1 cellular context compared by ENCODE assay signal in the genomic region with DNA sequence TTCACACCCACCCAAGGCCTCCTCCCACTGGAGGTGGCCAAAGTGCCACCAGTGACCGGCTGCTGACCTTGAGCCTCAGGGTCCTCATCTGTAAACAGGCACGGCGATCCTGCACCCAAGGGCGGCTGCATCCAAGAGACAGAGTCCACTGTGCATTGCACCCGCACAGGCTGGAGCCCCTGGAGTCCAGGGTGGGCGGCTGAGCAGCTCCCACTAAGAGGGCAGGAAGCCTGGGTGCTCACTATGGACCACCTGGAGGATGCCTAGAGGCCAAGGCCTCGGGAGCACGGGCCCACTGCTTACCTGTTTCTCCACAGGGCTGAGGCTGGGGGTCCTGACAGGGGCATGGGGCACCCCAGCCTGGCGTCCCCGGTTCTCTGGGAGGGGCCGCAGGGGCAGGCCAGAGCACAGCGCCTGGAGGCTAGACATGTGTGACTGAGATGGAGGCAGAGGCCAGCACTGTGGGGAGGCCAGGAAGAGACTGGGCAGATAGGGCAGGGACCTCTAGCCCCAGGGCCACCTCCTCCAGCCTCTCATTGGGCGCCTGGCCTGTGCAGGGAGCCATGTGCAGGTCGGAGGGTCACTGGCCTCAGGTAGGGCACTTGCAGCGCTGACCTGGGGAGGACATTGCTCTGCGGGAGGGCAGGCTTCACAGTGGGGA.
TF ChIP-seq lines count a peak whose summit lies in the region.

Gene UROC1 (minus strand): TSS at position 483 of the 661 bp plus-strand sequence. CDS start 54 bp downstream, at position 429.

TF ChIP-seq in HepG2, 621 proteins besides CTCF, POLR2A, EP300 and RAD21 (continued from another document and continues in another):
- TF ChIP-seq, protein P1, sequence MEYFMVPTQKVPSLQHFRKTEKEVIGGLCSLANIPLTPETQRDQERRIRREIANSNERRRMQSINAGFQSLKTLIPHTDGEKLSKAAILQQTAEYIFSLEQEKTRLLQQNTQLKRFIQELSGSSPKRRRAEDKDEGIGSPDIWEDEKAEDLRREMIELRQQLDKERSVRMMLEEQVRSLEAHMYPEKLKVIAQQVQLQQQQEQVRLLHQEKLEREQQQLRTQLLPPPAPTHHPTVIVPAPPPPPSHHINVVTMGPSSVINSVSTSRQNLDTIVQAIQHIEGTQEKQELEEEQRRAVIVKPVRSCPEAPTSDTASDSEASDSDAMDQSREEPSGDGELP (IDR thresholded peaks at IDR 0.05; ENCODE audit: borderline replicate concordance, low read depth): peak; percentile 51; the same call in 1 of the 2 replicates
- TF ChIP-seq ZSCAN31 (CRISPR knock-in tag; IDR thresholded peaks at IDR 0.05; ENCODE audit: low read depth) (0 out of 2 replicates have a peak, but pooled peaks have one; percentile 15), ZNF670 (CRISPR knock-in tag; IDR thresholded peaks at IDR 0.05; ENCODE audit: borderline replicate concordance) (peak; percentile 71; the same call in 1 of the 2 replicates), ZNF501 (CRISPR knock-in tag; IDR thresholded peaks at IDR 0.05) (peak; percentile 81), CCAR2 (optimal IDR thresholded peaks at IDR 0.05; ENCODE audit: low read depth, low read length) (no peak), DNMT1 (CRISPR knock-in tag; IDR thresholded peaks at IDR 0.05) (0 out of 2 replicates have a peak, but pooled peaks have one; percentile 34), IKZF1 (IDR thresholded peaks at IDR 0.05) (no peak), GTF3A (CRISPR knock-in tag; conservative IDR thresholded peaks at IDR 0.05) (0 out of 2 replicates have a peak, but pooled peaks have one; percentile 36), HDAC2 (CRISPR knock-in tag; IDR thresholded peaks at IDR 0.05) (peak; percentile 83), TOPORS (CRISPR knock-in tag; IDR thresholded peaks at IDR 0.05) (0 out of 2 replicates have a peak, but pooled peaks have one; percentile 42), RFX1 (IDR thresholded peaks at IDR 0.05) (no peak), PTBP1 (IDR thresholded peaks at IDR 0.05; ENCODE audit: low read depth, low read length, poor library complexity, severe bottlenecking) (no peak), RARA (CRISPR knock-in tag; IDR thresholded peaks at IDR 0.05) (peak; percentile 89), GATAD2A (CRISPR knock-in tag; IDR thresholded peaks at IDR 0.05) (peak; percentile 86), ZNF644 (CRISPR knock-in tag; IDR thresholded peaks at IDR 0.05; ENCODE audit: low read depth) (0 out of 2 replicates have a peak, but pooled peaks have one; percentile 20), ZSCAN29 (CRISPR knock-in tag; conservative IDR thresholded peaks at IDR 0.05) (0 out of 2 replicates have a peak, but pooled peaks have one; percentile 23), NCOR1 (IDR thresholded peaks at IDR 0.05; ENCODE audit: borderline replicate concordance, low read length) (0 out of 2 replicates have a peak, but pooled peaks have one; percentile 46), SOX13 (IDR thresholded peaks at IDR 0.05) (no peak), SOX13 (CRISPR knock-in tag; conservative IDR thresholded peaks at IDR 0.05 in 1 of 2, IDR thresholded peaks at IDR 0.05 in 1 of 2) (peak in 1 of 2 experiments; percentile 71; a peak in 2 of 4 replicates), TBX2 (CRISPR knock-in tag; IDR thresholded peaks at IDR 0.05; ENCODE audit: borderline replicate concordance) (peak; percentile 97), ZNF616 (CRISPR knock-in tag; IDR thresholded peaks at IDR 0.05; ENCODE audit: low read depth) (no peak), ZNF746 (CRISPR knock-in tag; IDR thresholded peaks at IDR 0.05) (peak; percentile 44; the same call in 1 of the 2 replicates), ETV5 (CRISPR knock-in tag; IDR thresholded peaks at IDR 0.05; ENCODE audit: borderline replicate concordance) (peak; percentile 23; the same call in 1 of the 2 replicates), SALL1 (CRISPR knock-in tag; IDR thresholded peaks at IDR 0.05) (peak; percentile 50; the same call in 1 of the 2 replicates), ELF4 (CRISPR knock-in tag; IDR thresholded peaks at IDR 0.05; ENCODE audit: borderline replicate concordance) (no peak), SYNCRIP (IDR thresholded peaks at IDR 0.05; ENCODE audit: insufficient read depth, low read depth, low read length) (no peak), ZNF234 (CRISPR knock-in tag; conservative IDR thresholded peaks at IDR 0.05) (0 out of 2 replicates have a peak, but pooled peaks have one; percentile 1), SOX6 (IDR thresholded peaks at IDR 0.05) (no peak), SOX6 (CRISPR knock-in tag; IDR thresholded peaks at IDR 0.05) (peak; percentile 72), ZBTB20 (CRISPR knock-in tag; IDR thresholded peaks at IDR 0.05; ENCODE audit: borderline replicate concordance, low read depth) (no peak; the same call in 1 of the 2 replicates), ARID4A (CRISPR knock-in tag; IDR thresholded peaks at IDR 0.05; ENCODE audit: borderline replicate concordance) (peak; percentile 61; the same call in 1 of the 2 replicates), ATF5 (CRISPR knock-in tag; IDR thresholded peaks at IDR 0.05; ENCODE audit: low read depth) (no peak), TFDP1 (CRISPR knock-in tag; IDR thresholded peaks at IDR 0.05; ENCODE audit: borderline replicate concordance) (peak; percentile 43; the same call in 1 of the 2 replicates), ZNF564 (CRISPR knock-in tag; IDR thresholded peaks at IDR 0.05) (no peak), SP4 (CRISPR knock-in tag; IDR thresholded peaks at IDR 0.05) (0 out of 2 replicates have a peak, but pooled peaks have one; percentile 10), DZIP1 (CRISPR knock-in tag; IDR thresholded peaks at IDR 0.05) (0 out of 2 replicates have a peak, but pooled peaks have one; percentile 2), NR3C1 (CRISPR knock-in tag; IDR thresholded peaks at IDR 0.05) (no peak), U2AF2 (IDR thresholded peaks at IDR 0.05; ENCODE audit: low read depth, low read length) (no peak), ZNF383 (CRISPR knock-in tag; IDR thresholded peaks at IDR 0.05; ENCODE audit: borderline replicate concordance) (peak; percentile 83; the same call in 1 of the 2 replicates), SKIL (CRISPR knock-in tag; IDR thresholded peaks at IDR 0.05; ENCODE audit: borderline replicate concordance) (peak; percentile 33; the same call in 1 of the 2 replicates), REPIN1 (CRISPR knock-in tag; IDR thresholded peaks at IDR 0.05; ENCODE audit: borderline replicate concordance, low read depth) (0 out of 2 replicates have a peak, but pooled peaks have one; percentile 45), KDM2A (CRISPR knock-in tag; IDR thresholded peaks at IDR 0.05; ENCODE audit: borderline replicate concordance, low read depth) (peak; percentile 62), TAF1 (CRISPR knock-in tag; IDR thresholded peaks at IDR 0.05) (peak; percentile 42; the same call in 1 of the 2 replicates), PCBP1 (IDR thresholded peaks at IDR 0.05; ENCODE audit: borderline replicate concordance, low read depth, low read length) (no peak), NR2F1 (CRISPR knock-in tag; IDR thresholded peaks at IDR 0.05) (peak; percentile 8 to 69; a peak in 2 of 4 replicates), NKX3-1 (CRISPR knock-in tag; IDR thresholded peaks at IDR 0.05) (no peak), DRAP1 (CRISPR knock-in tag; IDR thresholded peaks at IDR 0.05) (peak; percentile 41; the same call in 1 of the 2 replicates)
- TF ChIP-seq, protein P2, sequence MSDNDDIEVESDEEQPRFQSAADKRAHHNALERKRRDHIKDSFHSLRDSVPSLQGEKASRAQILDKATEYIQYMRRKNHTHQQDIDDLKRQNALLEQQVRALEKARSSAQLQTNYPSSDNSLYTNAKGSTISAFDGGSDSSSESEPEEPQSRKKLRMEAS (IDR thresholded peaks at IDR 0.05): no peak
- TF ChIP-seq, protein P3, sequence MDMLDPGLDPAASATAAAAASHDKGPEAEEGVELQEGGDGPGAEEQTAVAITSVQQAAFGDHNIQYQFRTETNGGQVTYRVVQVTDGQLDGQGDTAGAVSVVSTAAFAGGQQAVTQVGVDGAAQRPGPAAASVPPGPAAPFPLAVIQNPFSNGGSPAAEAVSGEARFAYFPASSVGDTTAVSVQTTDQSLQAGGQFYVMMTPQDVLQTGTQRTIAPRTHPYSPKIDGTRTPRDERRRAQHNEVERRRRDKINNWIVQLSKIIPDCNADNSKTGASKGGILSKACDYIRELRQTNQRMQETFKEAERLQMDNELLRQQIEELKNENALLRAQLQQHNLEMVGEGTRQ (IDR thresholded peaks at IDR 0.05; ENCODE audit: low read depth, low read length): no peak
- TF ChIP-seq, protein P3 (CRISPR knock-in tag; IDR thresholded peaks at IDR 0.05; ENCODE audit: borderline replicate concordance): 0 out of 2 replicates have a peak, but pooled peaks have one; percentile 48
